In genomic region chr2:74862268-74862964, GRCh38 we compare ENCODE assay signal across 16 cellular contexts. TPM values are rescaled to one million over a fixed set of nuclear protein-coding genes. Genes with fewer than 3 reads are reported as not detected.
DNase-seq lines count a peak whose midpoint lies in the region; ATAC-seq, FAIRE-seq and TF ChIP-seq lines count a peak whose summit lies in the region.
"Had no signal": no experiment of that assay in that cellular context is flagged by ENCODE, and none has a peak within 500 bp of the region (broad histone marks: within the 10 kb centered on the region; RNA-seq: fewer than 3 reads in every experiment).

No MANE protein-coding gene starts in this region.

- 0 out of 6 replicates have a peak, but pooled peaks of 1 of the 3 experiments have one; percentile 8 for TF ChIP-seq CTCF in K562 (IDR thresholded peaks at IDR 0.05 in 2 of 3, conservative IDR thresholded peaks at IDR 0.05 in 1 of 3; ENCODE audit: insufficient read depth in 2 of 3, low read depth in 1 of 3, low read length in 3 of 3)
- no peak for TF ChIP-seq CTCF in stomach (IDR thresholded peaks at IDR 0.05)

- no peaks in the 10 kb centered on the region for H3K27me3 Mint-ChIP-seq in activated CD4-positive, alpha-beta T cell treated with anti-CD3 and anti-CD28 coated beads, Interleukin-2, amount 10 ng/mL, durations not matched to agents 7 days and 5 days
- H3K27me3 Mint-ChIP-seq in activated CD4-positive, alpha-beta T cell treated with anti-CD3 and anti-CD28 coated beads, Interleukin-2, amount 10 ng/mL, durations not matched to agents 24 days and 14 days, result no peaks in the 10 kb centered on the region
- H3K27me3 Mint-ChIP-seq: activated T-cell treated with anti-CD3 and anti-CD28 coated beads, Interleukin-2, amount 50 U/mL, for 24 hours had no signal

- peaks cover 45% of the 10 kb centered on the region for H3K4me1 Mint-ChIP-seq in activated CD4-positive, alpha-beta T cell treated with anti-CD3 and anti-CD28 coated beads, Interleukin-2, amount 10 ng/mL, durations not matched to agents 7 days and 5 days
- H3K4me1 Mint-ChIP-seq in activated CD4-positive, alpha-beta T cell treated with anti-CD3 and anti-CD28 coated beads, Interleukin-2, amount 10 ng/mL, durations not matched to agents 24 days and 14 days, result peaks cover 33% of the 10 kb centered on the region

- peak overlapping the region in 1 of 2 experiments; percentile 1; a peak in 1 of 4 replicates for H3K9ac ChIP-seq in K562 (ENCODE audit: insufficient read depth in 1 of 2, low read depth in 2 of 2, low read length in 2 of 2)

- CTCF ChIA-PET in activated CD4-positive, alpha-beta T cell treated with anti-CD3 and anti-CD28 coated beads, Interleukin-2, amount 10 ng/mL, durations not matched to agents 7 days and 5 days (lab: Charles Lee), result interaction anchor here (0.6 to 1.9 kb wide), 7 partner anchors 10 to 143 kb away, joined by 3 to 5 read pairs (median 4); no protein-coding TSS in a partner anchor
- CTCF ChIA-PET in K562 (lab: Yijun Ruan, JAX; ENCODE audit: low intra/inter-chr PET ratio), result no interaction called here

- in situ Hi-C loops in K562 (cut with MboI), result no loop called here

- peaks cover 5% of the 10 kb centered on the region for H3K36me3 Mint-ChIP-seq in activated CD4-positive, alpha-beta T cell treated with anti-CD3 and anti-CD28 coated beads, Interleukin-2, amount 10 ng/mL, durations not matched to agents 7 days and 5 days (ENCODE audit: low read depth)
- peaks cover 12% of the 10 kb centered on the region for H3K36me3 Mint-ChIP-seq in activated CD4-positive, alpha-beta T cell treated with anti-CD3 and anti-CD28 coated beads, Interleukin-2, amount 10 ng/mL, durations not matched to agents 24 days and 14 days (ENCODE audit: low read depth)
- H3K36me3 Mint-ChIP-seq: natural killer cell had no signal

- TF ChIP-seq RAD21 in K562 (CRISPR knock-in tag; conservative IDR thresholded peaks at IDR 0.05 in 1 of 2, IDR thresholded peaks at IDR 0.05 in 1 of 2), result no peak

- H3K27ac ChIP-seq in K562 (ENCODE audit: extremely low read depth, low read depth, low read length) (no peak overlapping the region; the same call in 2 of the 3 replicates), stomach (peak overlapping the region; percentile 51 to 68 (median 60))
- H3K27ac ChIP-seq: gastroesophageal sphincter had no signal

- intact Hi-C loops in activated CD4-positive, alpha-beta T cell treated with anti-CD3 and anti-CD28 coated beads, Interleukin-2, amount 10 ng/mL, durations not matched to agents 24 days and 14 days (cut with micrococcal nuclease), result no loop called here
- intact Hi-C loops in K562 (cut with micrococcal nuclease) (no loop called here), stomach (cut with DNase I; ENCODE audit: low total_unique reads) (no loop called here)

- H3K27me3 ChIP-seq in K562 (ENCODE audit: control insufficient read depth in 2 of 2, insufficient read depth in 2 of 2, low read length in 2 of 2), result no peaks in the 10 kb centered on the region
- no peaks in the 10 kb centered on the region for H3K27me3 ChIP-seq in stomach
- H3K27me3 ChIP-seq: gastroesophageal sphincter had no signal

- H3K9me3 Mint-ChIP-seq in activated CD4-positive, alpha-beta T cell treated with anti-CD3 and anti-CD28 coated beads, Interleukin-2, amount 10 ng/mL, durations not matched to agents 7 days and 5 days, result no peaks in the 10 kb centered on the region
- H3K9me3 Mint-ChIP-seq in activated CD4-positive, alpha-beta T cell treated with anti-CD3 and anti-CD28 coated beads, Interleukin-2, amount 10 ng/mL, durations not matched to agents 24 days and 14 days, result no peaks in the 10 kb centered on the region
- H3K9me3 Mint-ChIP-seq: activated T-cell treated with anti-CD3 and anti-CD28 coated beads, Interleukin-2, amount 50 U/mL, for 24 hours; natural killer cell; T-helper 1 cell treated with Interleukin-12 subunit alpha and Interleukin-12 subunit beta and Interleukin-4 antibody, amounts not matched to agents 30 μg/mL and 1 μg/mL, for 36 hours had no signal

- peaks cover 55% of the 10 kb centered on the region for H3K79me2 ChIP-seq in K562 (ENCODE audit: control insufficient read depth, insufficient read depth, low read length)

- H3K36me3 ChIP-seq in K562 (ENCODE audit: control insufficient read depth, insufficient read depth, low read length) (peaks cover 58% of the 10 kb centered on the region), stomach (no peaks in the 10 kb centered on the region)
- H3K36me3 ChIP-seq: gastroesophageal sphincter had no signal

- TF ChIP-seq POLR2A in K562 (conservative IDR thresholded peaks at IDR 0.05) (no peak), stomach (IDR thresholded peaks at IDR 0.05) (no peak)

- H3K27ac Mint-ChIP-seq in activated CD4-positive, alpha-beta T cell treated with anti-CD3 and anti-CD28 coated beads, Interleukin-2, amount 10 ng/mL, durations not matched to agents 7 days and 5 days, result peak overlapping the region; percentile 28
- H3K27ac Mint-ChIP-seq in activated CD4-positive, alpha-beta T cell treated with anti-CD3 and anti-CD28 coated beads, Interleukin-2, amount 10 ng/mL, durations not matched to agents 24 days and 14 days, result no peak overlapping the region
- H3K27ac Mint-ChIP-seq: activated T-cell treated with anti-CD3 and anti-CD28 coated beads, Interleukin-2, amount 50 U/mL, for 24 hours; natural killer cell; T-helper 1 cell treated with Interleukin-12 subunit alpha and Interleukin-12 subunit beta and Interleukin-4 antibody, amounts not matched to agents 30 μg/mL and 1 μg/mL, for 36 hours had no signal

- H4K20me1 ChIP-seq in K562 (replicated peaks; ENCODE audit: control insufficient read depth, insufficient read depth, low read length), result peaks cover 56% of the 10 kb centered on the region

- 23% methylated on average over 13 of the region's 13 CpGs for WGBS in K562 (ENCODE audit: insufficient coverage, low coverage, missing lambda C conversion rate)
- 31 to 71% (median 54%) methylated on average over 13 of the region's 13 CpGs for WGBS in stomach, 5 donors

- no peak overlapping the region for H3K4me3 Mint-ChIP-seq in activated CD4-positive, alpha-beta T cell treated with anti-CD3 and anti-CD28 coated beads, Interleukin-2, amount 10 ng/mL, durations not matched to agents 7 days and 5 days
- H3K4me3 Mint-ChIP-seq in activated CD4-positive, alpha-beta T cell treated with anti-CD3 and anti-CD28 coated beads, Interleukin-2, amount 10 ng/mL, durations not matched to agents 24 days and 14 days, result no peak overlapping the region
- H3K4me3 Mint-ChIP-seq: activated T-cell treated with anti-CD3 and anti-CD28 coated beads, Interleukin-2, amount 50 U/mL, for 24 hours; natural killer cell; T-helper 1 cell treated with Interleukin-12 subunit alpha and Interleukin-12 subunit beta and Interleukin-4 antibody, amounts not matched to agents 30 μg/mL and 1 μg/mL, for 36 hours had no signal

- H3K4me3 ChIP-seq in K562 (no peak overlapping the region), stomach (no peak overlapping the region)
- H3K4me3 ChIP-seq: gastroesophageal sphincter, lung had no signal

- BruUV-seq in K562 (replicated peaks; lab: Mats Ljungman, UMichigan), result no TSS peak

- no peaks in the 10 kb centered on the region for H3K9me1 ChIP-seq in K562 (ENCODE audit: control insufficient read depth, insufficient read depth, low read length)

- POLR2A ChIA-PET in activated CD4-positive, alpha-beta T cell treated with anti-CD3 and anti-CD28 coated beads, Interleukin-2, amount 10 ng/mL, durations not matched to agents 7 days and 5 days (lab: Charles Lee), result no interaction called here
- POLR2A ChIA-PET in K562 (lab: Yijun Ruan, JAX), result interaction anchor here (0.6 to 1.7 kb wide), 5 partner anchors 11 to 868 kb away, joined by 3 to 5 read pairs (median 3); no protein-coding TSS in a partner anchor

- peaks cover 7 to 18% of the 10 kb centered on the region in 2 experiments; a peak in 4 of 5 replicates for H3K4me1 ChIP-seq in K562 (replicated peaks in 1 of 2; ENCODE audit: control insufficient read depth in 2 of 2, insufficient read depth in 2 of 2, low read length in 2 of 2)
- H3K4me1 ChIP-seq in stomach, result peaks cover 35 to 80% (median 45%) of the 10 kb centered on the region in 4 donors

- H2AFZ ChIP-seq in K562 (ENCODE audit: low read depth, low read length), result no peak overlapping the region

- no peak for DNase-seq in activated CD4-positive, alpha-beta T cell treated with anti-CD3 and anti-CD28 coated beads, Interleukin-2, amount 10 ng/mL, durations not matched to agents 7 days and 5 days
- DNase-seq in activated CD4-positive, alpha-beta T cell treated with anti-CD3 and anti-CD28 coated beads, Interleukin-2, amount 10 ng/mL, durations not matched to agents 24 days and 14 days, result no peak
- DNase-seq in NCI-H2171 (lab: John Stamatoyannopoulos, UW) (peak; percentile 39), K562 (ENCODE audit: extremely low read depth in 1 of 4, low spot score in 3 of 4) (peak; percentile 28 to 77 (median 41)), stomach (peak; percentile 60), GOT3 (lab: John Stamatoyannopoulos, UW) (no peak), SKM-1 (lab: John Stamatoyannopoulos, UW; ENCODE audit: unreplicated experiment) (no peak)
- DNase-seq: activated T-cell treated with anti-CD3 and anti-CD28 coated beads, Interleukin-2, amount 50 U/mL, for 24 hours; natural killer cell; NCI-H1048 had no signal

- H3K4me2 ChIP-seq in K562 (ENCODE audit: insufficient read depth, low read length), result peak overlapping the region; percentile 23; the same call in 1 of the 2 replicates

- ATAC-seq in K562 (peak; percentile 86), HG02763 (IDR thresholded peaks at IDR 0.05; ENCODE audit: unreplicated experiment) (no peak)
- ATAC-seq: gastroesophageal sphincter had no signal

- TF ChIP-seq EP300 in K562 (IDR thresholded peaks at IDR 0.05; ENCODE audit: low read length), result peak; percentile 79
- TF ChIP-seq EP300 in stomach (IDR thresholded peaks at IDR 0.05), result no peak

- peak; percentile 81 for FAIRE-seq in K562 (lab: Jason Lieb, UNC)
- FAIRE-seq: endometrium, GM18507 had no signal

- no peaks in the 10 kb centered on the region for H3K9me3 ChIP-seq in K562 (replicated peaks; ENCODE audit: control insufficient read depth, insufficient read depth, low read depth, low read length)
- H3K9me3 ChIP-seq in stomach, result no peaks in the 10 kb centered on the region
- H3K9me3 ChIP-seq: gastroesophageal sphincter had no signal

RNA-seq across cellular contexts. Expression of gene HK2, which starts 28.5 kb away (rescaled TPM):
- total RNA-seq in activated CD4-positive, alpha-beta T cell treated with anti-CD3 and anti-CD28 coated beads, Interleukin-2, amount 10 ng/mL, durations not matched to agents 7 days and 5 days, result 10 to 100 TPM; 27.8 to 29.6 TPM
- 118 and 120 TPM in 2 replicates for total RNA-seq in activated CD4-positive, alpha-beta T cell treated with anti-CD3 and anti-CD28 coated beads, Interleukin-2, amount 10 ng/mL, durations not matched to agents 24 days and 14 days
- 93.6 and 110 TPM in 2 replicates for total RNA-seq in K562 (2011; cell fraction: chromatin; rRNA removed; ENCODE audit: low replicate concordance)
- total RNA-seq in K562 (2011; cell fraction: nucleolus; rRNA removed), result 73.7 and 77.0 TPM in 2 replicates
- total RNA-seq in K562 (2011; cell fraction: nucleoplasm; rRNA removed), result 56.9 and 66.5 TPM in 2 replicates
- 17.4 and 17.7 TPM in 2 replicates for total RNA-seq in K562 (2014; rRNA removed)
- total RNA-seq in K562 (2014; rRNA removed; fragmentation: Illumina TruSeq; extraction: Trizol), result 17.9 and 19.9 TPM in 2 replicates
- 17.2 and 17.3 TPM in 2 replicates for total RNA-seq in K562 (2015; rRNA removed; fragmentation: Illumina TruSeq; extraction: Trizol)
- total RNA-seq in K562 (2021), result 40.8 and 42.6 TPM in 2 replicates
- 38.1 and 56.0 TPM in 2 replicates for polyA plus RNA-seq in K562 (2011; rRNA removed)
- polyA plus RNA-seq in K562 (2011; cell fraction: cytosol; rRNA removed), result 30.7 and 37.0 TPM in 2 replicates
- 42.2 and 63.3 TPM in 2 replicates for polyA plus RNA-seq in K562 (2011; cell fraction: nucleus; rRNA removed)
- 10.0 and 31.3 TPM in 2 replicates for polyA plus RNA-seq in K562 (2012)
- 24.3 and 26.4 TPM in 2 replicates for polyA plus RNA-seq in K562 (2014; fragmentation: Illumina TruSeq; extraction: Trizol)
- polyA plus RNA-seq in K562 (2014; fragmentation: Nextera tagmentation; extraction: Ambion mirVana), result 1 to 10 TPM; 4.7 to 6.4 TPM
- 21.3 and 22.3 TPM in 2 replicates for polyA plus RNA-seq in K562 (2014; rRNA removed)
- polyA minus RNA-seq in K562 (2011; rRNA and poly(A)+ RNA removed), result 141 and 242 TPM in 2 replicates
- polyA minus RNA-seq in K562 (2011; cell fraction: cytosol; rRNA and poly(A)+ RNA removed), result 70.3 and 92.1 TPM in 2 replicates
- 49.3 and 62.1 TPM in 2 replicates for polyA minus RNA-seq in K562 (2011; cell fraction: nucleus; rRNA and poly(A)+ RNA removed)
- 10 to 100 TPM in 4 of 5 donors, 1 to 10 TPM in 1; 5.8 to 45.2 (median 19.7) TPM for total RNA-seq in stomach
- polyA plus RNA-seq in stomach, result 10 to 100 TPM in 1 of 3 donors, 1 to 10 TPM in 2; 4.8 to 14.4 (median 6.6) TPM

Comparison
In these comparisons a context has a peak if more than half of its experiments do, and no peak if none do; other contexts are left out.
1. DNase-seq: peak in NCI-H2171 (single experiment), K562 (4 of 4) and stomach (single experiment); none in activated CD4-positive, alpha-beta T cell treated with anti-CD3 and anti-CD28 coated beads, Interleukin-2, amount 10 ng/mL, durations not matched to agents 7 days and 5 days (single experiment), activated CD4-positive, alpha-beta T cell treated with anti-CD3 and anti-CD28 coated beads, Interleukin-2, amount 10 ng/mL, durations not matched to agents 24 days and 14 days (single experiment), GOT3 (single experiment) and SKM-1 (single experiment).